ENCODE assay signal across 15 cellular contexts in genomic region chr6:19757036-19757435, GRCh38.
DNase-seq lines count a peak whose midpoint lies in the region; ATAC-seq and TF ChIP-seq lines count a peak whose summit lies in the region.
"Had no signal": no experiment of that assay in that cellular context is flagged by ENCODE, and none has a peak within 500 bp of the region (broad histone marks: within the 10 kb centered on the region; RNA-seq: fewer than 3 reads in every experiment).

No MANE protein-coding gene starts in this region.

- no peaks in the 10 kb centered on the region for H3K9me3 ChIP-seq in SK-N-SH
- H3K9me3 ChIP-seq in smooth muscle cell (replicated peaks; ENCODE audit: low read depth): no peaks in the 10 kb centered on the region
- H3K9me3 ChIP-seq: pancreas, Peyer's patch had no signal

- H4K20me1 ChIP-seq in SK-N-SH (ENCODE audit: insufficient read depth): no peaks in the 10 kb centered on the region
- no peaks in the 10 kb centered on the region for H4K20me1 ChIP-seq in smooth muscle cell (ENCODE audit: low read depth)

- no peak for TF ChIP-seq RAD21 in SK-N-SH (IDR thresholded peaks at IDR 0.05; ENCODE audit: low read length)

- no peak overlapping the region for H3K9ac ChIP-seq in SK-N-SH
- no peak overlapping the region for H3K9ac ChIP-seq in smooth muscle cell (ENCODE audit: low read depth)

- no peak overlapping the region for H3K4me3 Mint-ChIP-seq in activated T-cell treated with anti-CD3 and anti-CD28 coated beads, Interleukin-2, amount 50 U/mL, for 72 hours
- H3K4me3 Mint-ChIP-seq: activated naive CD4-positive, alpha-beta T cell treated with anti-CD3 and anti-CD28 coated beads, Interleukin-2, amount 10 ng/mL, durations not matched to agents 7 days and 5 days; CD8-positive, alpha-beta memory T cell; central memory CD8-positive, alpha-beta T cell had no signal

- H3K4me3 ChIP-seq in SK-N-SH (ENCODE audit: low read depth in 2 of 2, low read length in 1 of 2) (no peak overlapping the region), smooth muscle cell (no peak overlapping the region)
- H3K4me3 ChIP-seq: pancreas, Peyer's patch had no signal

- H3K9me3 Mint-ChIP-seq in activated T-cell treated with anti-CD3 and anti-CD28 coated beads, Interleukin-2, amount 50 U/mL, for 72 hours: no peaks in the 10 kb centered on the region
- H3K9me3 Mint-ChIP-seq: central memory CD8-positive, alpha-beta T cell had no signal

- no peaks in the 10 kb centered on the region for H3K27me3 Mint-ChIP-seq in activated T-cell treated with anti-CD3 and anti-CD28 coated beads, Interleukin-2, amount 50 U/mL, for 72 hours (ENCODE audit: low read depth)
- H3K27me3 Mint-ChIP-seq: activated naive CD4-positive, alpha-beta T cell treated with anti-CD3 and anti-CD28 coated beads, Interleukin-2, amount 10 ng/mL, durations not matched to agents 7 days and 5 days; central memory CD8-positive, alpha-beta T cell had no signal

- TF ChIP-seq CTCF in SK-N-SH (IDR thresholded peaks at IDR 0.05) (no peak), smooth muscle cell (IDR thresholded peaks at IDR 0.05; ENCODE audit: borderline replicate concordance, insufficient read depth, poor library complexity, severe bottlenecking) (no peak)

- TF ChIP-seq EP300 in SK-N-SH (IDR thresholded peaks at IDR 0.05; ENCODE audit: borderline replicate concordance in 1 of 2, low read depth in 1 of 2, low read length in 1 of 2): peak in 1 of 2 experiments; percentile 45; a peak in 1 of 4 replicates

- no peak overlapping the region for H3K27ac Mint-ChIP-seq in activated T-cell treated with anti-CD3 and anti-CD28 coated beads, Interleukin-2, amount 50 U/mL, for 72 hours
- H3K27ac Mint-ChIP-seq: activated naive CD4-positive, alpha-beta T cell treated with anti-CD3 and anti-CD28 coated beads, Interleukin-2, amount 10 ng/mL, durations not matched to agents 7 days and 5 days; CD8-positive, alpha-beta memory T cell had no signal

- no peaks in the 10 kb centered on the region for H3K79me2 ChIP-seq in SK-N-SH (ENCODE audit: insufficient read depth)
- H3K79me2 ChIP-seq in smooth muscle cell (ENCODE audit: low read depth): no peaks in the 10 kb centered on the region

- POLR2A ChIA-PET in SK-N-SH (lab: Yijun Ruan, JAX): no interaction called here

- no peaks in the 10 kb centered on the region for H3K36me3 Mint-ChIP-seq in activated T-cell treated with anti-CD3 and anti-CD28 coated beads, Interleukin-2, amount 50 U/mL, for 72 hours (ENCODE audit: insufficient read depth in 2 of 2)
- H3K36me3 Mint-ChIP-seq: activated naive CD4-positive, alpha-beta T cell treated with anti-CD3 and anti-CD28 coated beads, Interleukin-2, amount 10 ng/mL, durations not matched to agents 7 days and 5 days; CD8-positive, alpha-beta memory T cell had no signal

- 27% methylated on average over 2 of the region's 2 CpGs for WGBS in SK-N-SH (ENCODE audit: low lambda C conversion rate)
- WGBS in smooth muscle cell (ENCODE audit: low lambda C conversion rate): 61% methylated on average over 2 of the region's 2 CpGs

- H3K4me2 ChIP-seq in SK-N-SH (no peak overlapping the region; the same call in 1 of the 2 replicates), smooth muscle cell (no peak overlapping the region)

- H3K27me3 ChIP-seq in SK-N-SH (ENCODE audit: insufficient read depth) (no peaks in the 10 kb centered on the region), smooth muscle cell (ENCODE audit: low read depth) (no peaks in the 10 kb centered on the region)
- H3K27me3 ChIP-seq: pancreas, Peyer's patch had no signal

- H3K4me1 Mint-ChIP-seq in activated T-cell treated with anti-CD3 and anti-CD28 coated beads, Interleukin-2, amount 50 U/mL, for 72 hours (ENCODE audit: low read depth): no peaks in the 10 kb centered on the region
- H3K4me1 Mint-ChIP-seq: activated naive CD4-positive, alpha-beta T cell treated with anti-CD3 and anti-CD28 coated beads, Interleukin-2, amount 10 ng/mL, durations not matched to agents 7 days and 5 days; CD8-positive, alpha-beta memory T cell; central memory CD8-positive, alpha-beta T cell had no signal

- H3F3A ChIP-seq in SK-N-SH (replicated peaks; ENCODE audit: insufficient read depth): peaks cover 3% of the 10 kb centered on the region
- no peaks in the 10 kb centered on the region for H3F3A ChIP-seq in smooth muscle cell (ENCODE audit: low read depth)

- peak overlapping the region in 1 of 2 experiments; percentile 37; a peak in 2 of 4 replicates for H3K27ac ChIP-seq in SK-N-SH (ENCODE audit: low read depth in 2 of 2, low read length in 1 of 2)
- H3K27ac ChIP-seq in smooth muscle cell (ENCODE audit: low read depth): peak overlapping the region; percentile 61
- H3K27ac ChIP-seq: pancreas, Peyer's patch had no signal

- no peak for ATAC-seq in GM18498 (IDR thresholded peaks at IDR 0.05; ENCODE audit: unreplicated experiment)
- no peak for ATAC-seq in activated T-cell treated with anti-CD3 and anti-CD28 coated beads, Interleukin-2, amount 50 U/mL, for 72 hours (replicated peaks in 1 of 2)
- ATAC-seq: pancreas had no signal

- H2AFZ ChIP-seq in SK-N-SH (ENCODE audit: low read depth) (peak overlapping the region; percentile 61; the same call in 1 of the 2 replicates), smooth muscle cell (ENCODE audit: low read depth) (peak overlapping the region; percentile 42)

- H3K9me2 ChIP-seq in SK-N-SH: no peaks in the 10 kb centered on the region

- H3K4me1 ChIP-seq in SK-N-SH (ENCODE audit: control insufficient read depth in 1 of 2, insufficient read depth in 2 of 2, low read depth in 1 of 2, low read length in 1 of 2) (no peaks in the 10 kb centered on the region; a peak in 2 of 4 replicates), smooth muscle cell (ENCODE audit: low read depth) (peaks cover 6% of the 10 kb centered on the region)
- H3K4me1 ChIP-seq: pancreas, Peyer's patch had no signal

- H3K36me3 ChIP-seq in SK-N-SH (replicated peaks in 1 of 2; ENCODE audit: control insufficient read depth in 1 of 2, insufficient read depth in 2 of 2, low read length in 1 of 2) (no peaks in the 10 kb centered on the region), smooth muscle cell (ENCODE audit: low read depth) (no peaks in the 10 kb centered on the region)
- H3K36me3 ChIP-seq: pancreas, Peyer's patch had no signal

- DNase-seq in HCEC 1CT: peak; percentile 32
- no peak for DNase-seq in SK-N-SH
- DNase-seq in glomerular visceral epithelial cell (ENCODE audit: extremely low spot score): peak; percentile 30
- DNase-seq in smooth muscle cell (lab: John Stamatoyannopoulos, UW; ENCODE audit: unreplicated experiment): no peak
- no peak for DNase-seq in amygdala (lab: John Stamatoyannopoulos, UW)
- no peak for DNase-seq in activated T-cell treated with anti-CD3 and anti-CD28 coated beads, Interleukin-2, amount 50 U/mL, for 72 hours
- DNase-seq: activated naive CD4-positive, alpha-beta T cell treated with anti-CD3 and anti-CD28 coated beads, Interleukin-2, amount 10 ng/mL, durations not matched to agents 7 days and 5 days; CD8-positive, alpha-beta memory T cell; NCI-H2107; NCI-H69; pancreas; Peyer's patch; T-helper 2 cell had no signal

- CTCF ChIA-PET in SK-N-SH (lab: Yijun Ruan, JAX): no interaction called here

TF ChIP-seq in SK-N-SH, 30 proteins besides CTCF, POLR2A, EP300 and RAD21:
- TF ChIP-seq TEAD4 (IDR thresholded peaks at IDR 0.05; ENCODE audit: borderline replicate concordance, insufficient read depth) (0 out of 2 replicates have a peak, but pooled peaks have one; percentile 40), JUND (IDR thresholded peaks at IDR 0.05) (no peak)
TF ChIP-seq in SK-N-SH: peak in this region for 1.

Comparison
In these comparisons a context has a peak if more than half of its experiments do, and no peak if none do; other contexts are left out.
1. DNase-seq: peak in HCEC 1CT (single experiment) and glomerular visceral epithelial cell (single experiment); none in SK-N-SH (single experiment), smooth muscle cell (single experiment), amygdala (0 of 56) and activated T-cell treated with anti-CD3 and anti-CD28 coated beads, Interleukin-2, amount 50 U/mL, for 72 hours (0 of 2).